Comparison of ENCODE assay signal across 17 cellular contexts in genomic region chr20:39946946-39947345, GRCh38.
DNase-seq lines count a peak whose midpoint lies in the region; ATAC-seq, FAIRE-seq and TF ChIP-seq lines count a peak whose summit lies in the region.
"Had no signal": no experiment of that assay in that cellular context is flagged by ENCODE, and none has a peak within 500 bp of the region (broad histone marks: within the 10 kb centered on the region; RNA-seq: fewer than 3 reads in every experiment).

No MANE protein-coding gene starts in this region.

- peak; percentile 8 for TF ChIP-seq CTCF in chondrocyte (IDR thresholded peaks at IDR 0.05)

- H3K27me3 ChIP-seq in SJCRH30: no peaks in the 10 kb centered on the region

- H3K9me3 ChIP-seq in SJCRH30 (replicated peaks): no peaks in the 10 kb centered on the region
- H3K9me3 ChIP-seq: Caco-2 had no signal

- H3K4me3 ChIP-seq in SJCRH30: no peak overlapping the region
- H3K4me3 ChIP-seq: GM23248 had no signal

- peak; percentile 83 for ATAC-seq in sciatic nerve

- DNase-seq in GM19239 (ENCODE audit: insufficient read length, low spot score) (no peak), SJCRH30 (no peak), chondrocyte (ENCODE audit: low spot score) (no peak), sciatic nerve (ENCODE audit: low spot score) (no peak), NCI-H748 (lab: John Stamatoyannopoulos, UW; ENCODE audit: unreplicated experiment) (no peak), NCI-H69 (lab: John Stamatoyannopoulos, UW) (no peak)
- DNase-seq: C1 segment of cervical spinal cord; Caco-2; CD4-positive, alpha-beta memory T cell; DMS153; DND-41; GM23248; H7; HCEC 1CT had no signal

- H3K27me3 Mint-ChIP-seq in chondrocyte (ENCODE audit: low read depth): peaks cover 1% of the 10 kb centered on the region
- H3K27me3 Mint-ChIP-seq: CD4-positive, alpha-beta memory T cell had no signal

- H3K27ac ChIP-seq in SJCRH30: peak overlapping the region; percentile 2; the same call in 1 of the 2 replicates
- H3K27ac ChIP-seq: GM23248 had no signal

- H3K4me1 Mint-ChIP-seq in chondrocyte (ENCODE audit: low read depth): peaks cover 23% of the 10 kb centered on the region
- H3K4me1 Mint-ChIP-seq: CD4-positive, alpha-beta memory T cell had no signal

- H3K27ac Mint-ChIP-seq in chondrocyte (ENCODE audit: unreplicated experiment): peak overlapping the region; percentile 61
- H3K27ac Mint-ChIP-seq: CD4-positive, alpha-beta memory T cell had no signal

- no peaks in the 10 kb centered on the region for H3K9me3 Mint-ChIP-seq in chondrocyte (ENCODE audit: low read depth)

- peak; percentile 18 for FAIRE-seq in GM19239 (lab: Jason Lieb, UNC)
- FAIRE-seq: G401.6, GM12892, H1 had no signal

- no peaks in the 10 kb centered on the region for H3K36me3 ChIP-seq in SJCRH30

- H3K36me3 Mint-ChIP-seq in chondrocyte (ENCODE audit: low read depth): no peaks in the 10 kb centered on the region
- H3K36me3 Mint-ChIP-seq: CD4-positive, alpha-beta memory T cell had no signal

- intact Hi-C loops in sciatic nerve (cut with DNase I): no loop called here

- peaks cover 22% of the 10 kb centered on the region for H3K4me1 ChIP-seq in SJCRH30
- H3K4me1 ChIP-seq: Caco-2 had no signal

- H3K4me3 Mint-ChIP-seq in chondrocyte (ENCODE audit: unreplicated experiment): no peak overlapping the region
- H3K4me3 Mint-ChIP-seq: CD4-positive, alpha-beta memory T cell had no signal
